Comparison of ENCODE assay signal across 14 cellular contexts in genomic region chr18:78979682-78980278, GRCh38. TPM values are rescaled to one million over a fixed set of nuclear protein-coding genes. Genes with fewer than 3 reads are reported as not detected.
DNase-seq lines count a peak whose midpoint lies in the region; ATAC-seq and TF ChIP-seq lines count a peak whose summit lies in the region.
"Had no signal": no experiment of that assay in that cellular context is flagged by ENCODE, and none has a peak within 500 bp of the region (broad histone marks: within the 10 kb centered on the region; RNA-seq: fewer than 3 reads in every experiment).

Gene SALL3 (plus strand): TSS chr18:78979818. CDS start chr18:78980275, 457 bp downstream.

- H3K36me3 ChIP-seq in WERI-Rb-1 (peaks cover 15% of the 10 kb centered on the region), testis (ENCODE audit: low read depth, missing control alignments) (no peaks in the 10 kb centered on the region)
- H3K36me3 ChIP-seq in naive thymus-derived CD4-positive, alpha-beta T cell (ENCODE audit: control insufficient read depth in 2 of 3, insufficient read depth in 3 of 3, low read length in 3 of 3), result no peaks in the 10 kb centered on the region

- WGBS in testis, 2 donors, result no CpG with 5 or more reads among the region's 111 CpGs

- ATAC-seq in naive thymus-derived CD4-positive, alpha-beta T cell, result no peak
- ATAC-seq: stimulated activated effector memory CD8-positive, alpha-beta T cell treated with anti-CD3 and anti-CD28 coated beads, Interleukin-12 subunit alpha, Interleukin-12 subunit beta, amount 100 ng/mL, for 72 hours had no signal

- peak within 1 kb of the TSS; percentile 26 for H3K4me3 Mint-ChIP-seq in activated naive CD4-positive, alpha-beta T cell treated with anti-CD3 and anti-CD28 coated beads, Interleukin-2, amount 50 U/mL, for 24 hours
- peak within 1 kb of the TSS in 2 of 10 donors; percentile 54 to 79 for H3K4me3 Mint-ChIP-seq in naive thymus-derived CD4-positive, alpha-beta T cell
- H3K4me3 Mint-ChIP-seq: stimulated activated effector memory CD8-positive, alpha-beta T cell treated with anti-CD3 and anti-CD28 coated beads, Interleukin-12 subunit alpha, Interleukin-12 subunit beta, amount 100 ng/mL, for 72 hours had no signal

- DNase-seq in activated naive CD4-positive, alpha-beta T cell (lab: John Stamatoyannopoulos, UW), result no peak
- DNase-seq in WERI-Rb-1 (peak; percentile 80), islet precursor cell (peak; percentile 82), testis (peak; percentile 59), epidermal melanocyte (ENCODE audit: insufficient read length, low spot score) (no peak), hepatic stellate cell (ENCODE audit: low spot score) (no peak)
- no peak for DNase-seq in naive thymus-derived CD4-positive, alpha-beta T cell
- DNase-seq: activated effector memory CD4-positive, alpha-beta T cell treated with Interleukin-2 at 50 U/mL for 16 hours; AML-193 had no signal

- no peaks in the 10 kb centered on the region for H3K9me3 Mint-ChIP-seq in activated naive CD4-positive, alpha-beta T cell treated with anti-CD3 and anti-CD28 coated beads, Interleukin-2, amount 50 U/mL, for 24 hours
- H3K9me3 Mint-ChIP-seq in naive thymus-derived CD4-positive, alpha-beta T cell, result peaks cover 0 to 14% (median 5%) of the 10 kb centered on the region in 11 donors
- H3K9me3 Mint-ChIP-seq: stimulated activated effector memory CD8-positive, alpha-beta T cell treated with anti-CD3 and anti-CD28 coated beads, Interleukin-12 subunit alpha, Interleukin-12 subunit beta, amount 100 ng/mL, for 72 hours had no signal

- POLR2A ChIA-PET in naive thymus-derived CD4-positive, alpha-beta T cell (lab: Charles Lee), result no interaction called here

- no peaks in the 10 kb centered on the region for H3K27me3 ChIP-seq in WERI-Rb-1 (ENCODE audit: insufficient read depth, low read depth, severe bottlenecking)
- no peaks in the 10 kb centered on the region for H3K27me3 ChIP-seq in testis
- peaks cover 7 to 9% of the 10 kb centered on the region in 2 donors for H3K27me3 ChIP-seq in naive thymus-derived CD4-positive, alpha-beta T cell (ENCODE audit: control insufficient read depth in 2 of 2, insufficient read depth in 2 of 2, low read length in 2 of 2)

- H3K27ac ChIP-seq in WERI-Rb-1 (peak within 1 kb of the TSS; percentile 95), testis (peak within 1 kb of the TSS in 1 of 2 donors; percentile 30)
- no peak within 1 kb of the TSS for H3K27ac ChIP-seq in naive thymus-derived CD4-positive, alpha-beta T cell (ENCODE audit: low read depth, low read length)
- H3K27ac ChIP-seq: skin epidermis, VCaP had no signal

- no peak for TF ChIP-seq POLR2A in testis (IDR thresholded peaks at IDR 0.05)

- intact Hi-C loops in testis (cut with DNase I; ENCODE audit: low total_unique reads), result no loop called here
- intact Hi-C loops in naive thymus-derived CD4-positive, alpha-beta T cell (cut with micrococcal nuclease), result no loop called here

- CTCF ChIA-PET in naive thymus-derived CD4-positive, alpha-beta T cell (lab: Charles Lee), result no interaction called here

- no peaks in the 10 kb centered on the region for H3K4me1 ChIP-seq in testis
- H3K4me1 ChIP-seq in naive thymus-derived CD4-positive, alpha-beta T cell (ENCODE audit: control insufficient read depth in 2 of 2, insufficient read depth in 2 of 2, low read length in 2 of 2), result no peaks in the 10 kb centered on the region

- H3K9me3 ChIP-seq in WERI-Rb-1 (ENCODE audit: severe bottlenecking), result no peaks in the 10 kb centered on the region
- no peaks in the 10 kb centered on the region for H3K9me3 ChIP-seq in testis
- no peaks in the 10 kb centered on the region for H3K9me3 ChIP-seq in naive thymus-derived CD4-positive, alpha-beta T cell (ENCODE audit: control insufficient read depth in 2 of 3, low read length in 3 of 3)

- peaks cover 53% of the 10 kb centered on the region for H3K27me3 Mint-ChIP-seq in activated naive CD4-positive, alpha-beta T cell treated with anti-CD3 and anti-CD28 coated beads, Interleukin-2, amount 50 U/mL, for 24 hours
- H3K27me3 Mint-ChIP-seq in naive thymus-derived CD4-positive, alpha-beta T cell, result peaks cover 66 to 74% (median 71%) of the 10 kb centered on the region in 5 donors

- H3K4me3 ChIP-seq in WERI-Rb-1 (ENCODE audit: low read depth, low read length), result peak within 1 kb of the TSS; percentile 63
- peak within 1 kb of the TSS; percentile 31 to 47 for H3K4me3 ChIP-seq in testis
- no peak within 1 kb of the TSS for H3K4me3 ChIP-seq in naive thymus-derived CD4-positive, alpha-beta T cell (ENCODE audit: low read length)

- H3K27ac Mint-ChIP-seq in activated naive CD4-positive, alpha-beta T cell treated with anti-CD3 and anti-CD28 coated beads, Interleukin-2, amount 50 U/mL, for 24 hours, result no peak within 1 kb of the TSS
- peak within 1 kb of the TSS in 1 of 9 donors; percentile 74 for H3K27ac Mint-ChIP-seq in naive thymus-derived CD4-positive, alpha-beta T cell
- H3K27ac Mint-ChIP-seq: stimulated activated effector memory CD8-positive, alpha-beta T cell treated with anti-CD3 and anti-CD28 coated beads, Interleukin-12 subunit alpha, Interleukin-12 subunit beta, amount 100 ng/mL, for 72 hours had no signal

- H3K36me3 Mint-ChIP-seq in activated naive CD4-positive, alpha-beta T cell treated with anti-CD3 and anti-CD28 coated beads, Interleukin-2, amount 50 U/mL, for 24 hours, result no peaks in the 10 kb centered on the region
- H3K36me3 Mint-ChIP-seq in naive thymus-derived CD4-positive, alpha-beta T cell, result peaks cover 0 to 10% (median 5%) of the 10 kb centered on the region in 5 donors

- H3K4me1 Mint-ChIP-seq in activated naive CD4-positive, alpha-beta T cell treated with anti-CD3 and anti-CD28 coated beads, Interleukin-2, amount 50 U/mL, for 24 hours, result peaks cover 22% of the 10 kb centered on the region
- peaks cover 5 to 36% (median 20%) of the 10 kb centered on the region in 7 donors for H3K4me1 Mint-ChIP-seq in naive thymus-derived CD4-positive, alpha-beta T cell

- no peak for TF ChIP-seq CTCF in WERI-Rb-1 (IDR thresholded peaks at IDR 0.05; ENCODE audit: low read depth, low read length)
- no peak for TF ChIP-seq CTCF in testis (IDR thresholded peaks at IDR 0.05)

RNA-seq across cellular contexts. Expression of gene SALL3, which starts in this region (rescaled TPM):
- 10 to 100 TPM in 1 of 2 donors, 1 to 10 TPM in 1; 8.3 to 15.2 TPM for total RNA-seq in testis
- 1.9 TPM for polyA plus RNA-seq in testis (ENCODE audit: insufficient read depth, low read depth, low replicate concordance)
- total RNA-seq in naive thymus-derived CD4-positive, alpha-beta T cell, result not detected
- not detected for polyA plus RNA-seq in naive thymus-derived CD4-positive, alpha-beta T cell
- total RNA-seq: lung microvascular endothelial cell had no signal

Comparison
In these comparisons a context has a peak if more than half of its experiments do, and no peak if none do; other contexts are left out.
1. RNA of gene SALL3 (total RNA-seq): 8.3 to 15.2 TPM in testis; not detected in naive thymus-derived CD4-positive, alpha-beta T cell; every median in the first group is over 4 times any median in the second.
2. DNase-seq: peak in WERI-Rb-1 (single experiment), islet precursor cell (single experiment) and testis (single experiment); none in activated naive CD4-positive, alpha-beta T cell (0 of 4), epidermal melanocyte (single experiment), naive thymus-derived CD4-positive, alpha-beta T cell (0 of 9) and hepatic stellate cell (single experiment).